9 cellular contexts compared by ENCODE assay signal in the genomic region with DNA sequence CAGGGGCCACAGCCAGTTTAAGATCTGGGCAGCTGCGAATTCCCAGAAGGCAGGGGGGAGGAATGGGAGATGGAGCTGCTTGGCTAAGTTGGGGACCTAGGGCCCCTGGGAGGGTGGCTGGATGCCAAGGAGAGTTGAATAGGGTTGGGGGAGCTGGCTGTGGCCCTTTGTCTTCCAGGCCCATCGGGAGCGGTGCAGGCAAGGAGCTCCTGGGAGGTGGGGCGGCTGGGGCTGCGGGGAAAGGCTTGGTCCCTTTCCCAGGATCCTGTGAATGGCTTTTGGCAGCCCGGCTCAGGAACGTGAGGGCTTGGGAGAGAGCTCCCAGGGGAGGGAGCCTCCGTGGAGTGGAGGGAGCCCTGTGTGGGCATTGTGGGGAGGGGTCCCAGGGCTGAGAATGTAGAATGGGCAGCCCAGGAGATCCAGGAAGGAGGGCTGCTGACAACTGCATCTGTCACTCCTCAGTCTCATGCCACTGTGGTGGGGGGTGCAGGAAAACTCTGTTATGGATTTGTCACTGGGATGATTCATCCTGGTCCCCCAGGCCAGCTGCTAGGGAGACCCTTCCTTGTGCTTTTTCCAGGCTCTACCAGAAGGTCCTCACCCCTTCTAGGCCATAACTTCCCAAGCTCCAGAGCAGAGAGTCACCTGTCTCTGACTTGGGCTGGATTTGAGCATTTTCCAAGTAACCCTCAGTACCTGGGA. TPM values are rescaled to one million over a fixed set of nuclear protein-coding genes. Genes with fewer than 3 reads are reported as not detected.
DNase-seq lines count a peak whose midpoint lies in the region; ATAC-seq and TF ChIP-seq lines count a peak whose summit lies in the region.
"Had no signal": no experiment of that assay in that cellular context is flagged by ENCODE, and none has a peak within 500 bp of the region (broad histone marks: within the 10 kb centered on the region; RNA-seq: fewer than 3 reads in every experiment).

No MANE protein-coding gene starts in this region.

- no peaks in the 10 kb centered on the region for H3K36me3 Mint-ChIP-seq in naive B cell

- H3K36me3 ChIP-seq in A673 (ENCODE audit: insufficient read depth, low read length, poor library complexity, severe bottlenecking), result no peaks in the 10 kb centered on the region
- peaks cover 15% of the 10 kb centered on the region for H3K36me3 ChIP-seq in IMR-90 (ENCODE audit: control insufficient read depth, insufficient read depth, low read length)
- H3K36me3 ChIP-seq: neutrophil had no signal

- H3K4me3 Mint-ChIP-seq in naive B cell, result peak overlapping the region; percentile 61 to 87 (median 78)

- H2BK5ac ChIP-seq in IMR-90 (ENCODE audit: low read depth, low read length, poor library complexity, severe bottlenecking), result no peak overlapping the region

- H4K8ac ChIP-seq in IMR-90 (ENCODE audit: low read depth in 2 of 2, low read length in 2 of 2), result no peak overlapping the region

- H3K4me1 ChIP-seq in A673 (ENCODE audit: insufficient read depth, low read length, poor library complexity, severe bottlenecking) (peaks cover 25% of the 10 kb centered on the region), IMR-90 (ENCODE audit: control insufficient read depth, insufficient read depth, low read length) (peaks cover 7% of the 10 kb centered on the region; the same call in 1 of the 2 replicates)

- peak overlapping the region; percentile 13 for H2AFZ ChIP-seq in IMR-90 (replicated peaks; ENCODE audit: low read length, poor library complexity)

- peak overlapping the region; percentile 27; the same call in 1 of the 2 replicates for H3K9ac ChIP-seq in IMR-90 (ENCODE audit: low read depth, low read length)

- no peaks in the 10 kb centered on the region for H3K9me1 ChIP-seq in IMR-90 (ENCODE audit: insufficient read depth, low read length)

- DNase-seq in A673 (ENCODE audit: low spot score) (peak; percentile 52), IMR-90 (no peak), dorsolateral prefrontal cortex (peak in 7 of 10 donors; percentile 39 to 76 (median 65)), naive B cell (no peak), NCI-H226 (no peak)
- DNase-seq in activated CD4-positive, CD25-positive, alpha-beta regulatory T cell (lab: John Stamatoyannopoulos, UW), result no peak

- no peak for TF ChIP-seq POLR2A in IMR-90 (IDR thresholded peaks at IDR 0.05; ENCODE audit: low read depth, low read length)

- H3K4me2 ChIP-seq in IMR-90 (ENCODE audit: low read depth, low read length), result peak overlapping the region; percentile 83

- dilution Hi-C loops in IMR-90 (cut with HindIII; ENCODE audit: low sequenced_read_pairs, unreplicated experiment), result no loop called here

- peak overlapping the region in 5 of 6 donors; percentile 27 to 81 (median 73) for H3K27ac Mint-ChIP-seq in naive B cell

- POLR2A ChIA-PET in A673 (lab: Charles Lee; ENCODE audit: low non-redundant PET) (interaction anchor here (0.6 kb wide), 1 partner anchor 84 kb away, joined by 4 read pairs; no protein-coding TSS in a partner anchor), IMR-90 (lab: Charles Lee; ENCODE audit: unreplicated experiment) (interaction anchor here (0.6 kb wide), 1 partner anchor 394 kb away, joined by 5 read pairs; no protein-coding TSS in a partner anchor)

- H2AK9ac ChIP-seq in IMR-90 (replicated peaks; ENCODE audit: low read depth, low read length, poor library complexity), result peak overlapping the region; percentile 71

- H3K27ac ChIP-seq in A673 (ENCODE audit: low read depth, low read length, poor library complexity, severe bottlenecking), result no peak overlapping the region
- no peak overlapping the region for H3K27ac ChIP-seq in IMR-90 (ENCODE audit: insufficient read depth, low read length)
- H3K27ac ChIP-seq in dorsolateral prefrontal cortex, result peak overlapping the region; percentile 83 to 100 (median 97)
- H3K27ac ChIP-seq: neutrophil had no signal

- TF ChIP-seq CTCF in A673 (conservative IDR thresholded peaks at IDR 0.05; ENCODE audit: low read depth, low read length) (no peak), IMR-90 (conservative IDR thresholded peaks at IDR 0.05; ENCODE audit: low read depth, low read length) (no peak), dorsolateral prefrontal cortex (IDR thresholded peaks at IDR 0.05 in 54 of 56, conservative IDR thresholded peaks at IDR 0.05 in 2 of 56; ENCODE audit: low read depth in 1 of 56, partially characterized antibody in 56 of 56) (no peak)

- H2AK5ac ChIP-seq in IMR-90 (ENCODE audit: low read depth, low read length), result no peak overlapping the region

- no peak overlapping the region for H3K56ac ChIP-seq in IMR-90 (ENCODE audit: extremely low read depth, insufficient read depth, low read length)

- BruUV-seq in A673 (replicated peaks; lab: Mats Ljungman, UMichigan), result no TSS peak
- BruUV-seq in IMR-90 (replicated peaks; lab: Mats Ljungman, UMichigan), result no TSS peak

- no peaks in the 10 kb centered on the region for H3K9me3 Mint-ChIP-seq in naive B cell

- H4K91ac ChIP-seq in IMR-90 (ENCODE audit: insufficient read depth, low read depth, low read length), result no peak overlapping the region

- peaks cover 14 to 23% (median 17%) of the 10 kb centered on the region in 3 donors for H3K4me1 Mint-ChIP-seq in naive B cell

- 0% methylated on average over 1 of the region's 8 CpGs; no CpG with 5 or more reads in 1 of the 2 experiments for WGBS in IMR-90 (ENCODE audit: extremely low coverage in 2 of 2, insufficient read length in 1 of 2), 2 experiments

- intact Hi-C loops in A673 (cut with micrococcal nuclease; ENCODE audit: unreplicated experiment), result no loop called here
- intact Hi-C loops in IMR-90 (cut with micrococcal nuclease), result no loop called here
- intact Hi-C loops in dorsolateral prefrontal cortex (cut with DNase I), result loop anchor here in 1 of 2 donors (5.0 kb wide), 1 partner anchor 54 kb away; a partner anchor contains a TSS

- H3K18ac ChIP-seq in IMR-90 (ENCODE audit: low read depth, low read length), result no peak overlapping the region

- in situ Hi-C loops in IMR-90 (cut with MboI; ENCODE audit: low sequenced_read_pairs), result no loop called here

- no peak overlapping the region for H2BK20ac ChIP-seq in IMR-90 (ENCODE audit: low read depth, low read length)

- no peaks in the 10 kb centered on the region for H3K27me3 ChIP-seq in A673 (replicated peaks; ENCODE audit: insufficient read depth, low read depth, low read length, poor library complexity)
- H3K27me3 ChIP-seq in IMR-90 (ENCODE audit: control insufficient read depth, insufficient read depth, low read length), result peaks cover 17% of the 10 kb centered on the region; the same call in 1 of the 2 replicates
- no peaks in the 10 kb centered on the region for H3K27me3 ChIP-seq in dorsolateral prefrontal cortex

- H3K79me1 ChIP-seq in IMR-90 (ENCODE audit: low read depth in 1 of 2, low read length in 2 of 2), result peaks cover 0 to 4% of the 10 kb centered on the region in 2 experiments; a peak in 1 of 4 replicates

- H2BK15ac ChIP-seq in IMR-90 (ENCODE audit: low read depth, low read length), result no peak overlapping the region

- no peak for ATAC-seq in IMR-90 (ENCODE audit: low read depth)
- no peak for ATAC-seq in naive B cell (ENCODE audit: low read depth in 2 of 2)
- ATAC-seq in HG02759 (IDR thresholded peaks at IDR 0.05; ENCODE audit: unreplicated experiment), result no peak
- no peak for ATAC-seq in HG03139 (IDR thresholded peaks at IDR 0.05; ENCODE audit: unreplicated experiment)

- H4K20me1 ChIP-seq in IMR-90 (ENCODE audit: insufficient read depth, low read length), result peaks cover 19% of the 10 kb centered on the region

- H3K4me3 ChIP-seq in A673 (ENCODE audit: low read depth, low read length, poor library complexity, severe bottlenecking) (peak overlapping the region; percentile 52), IMR-90 (ENCODE audit: insufficient read depth, low read depth, low read length) (peak overlapping the region; percentile 50), dorsolateral prefrontal cortex (peak overlapping the region; percentile 48 to 93 (median 79))

- H4K5ac ChIP-seq in IMR-90 (ENCODE audit: low read depth, low read length), result no peak overlapping the region

- H3K4ac ChIP-seq in IMR-90 (ENCODE audit: low read depth, low read length), result no peak overlapping the region; the same call in 1 of the 2 replicates

- peak overlapping the region; percentile 65; the same call in 1 of the 2 replicates for H3K23ac ChIP-seq in IMR-90 (ENCODE audit: low read depth, low read length)

- H3K27me3 Mint-ChIP-seq in naive B cell, result peaks cover 0 to 24% (median 9%) of the 10 kb centered on the region in 3 donors

- H2BK120ac ChIP-seq in IMR-90 (ENCODE audit: low read depth, low read length), result no peak overlapping the region; the same call in 1 of the 2 replicates

- H3K14ac ChIP-seq in IMR-90 (replicated peaks; ENCODE audit: low read depth, low read length), result no peak overlapping the region

- CTCF ChIA-PET in A673 (lab: Charles Lee), result interaction anchor here (0.7 kb wide), 1 partner anchor 29 kb away, joined by 3 read pairs; no protein-coding TSS in a partner anchor
- CTCF ChIA-PET in IMR-90 (lab: Yijun Ruan, JAX), result interaction anchor here (0.5 to 1.5 kb wide), 2 partner anchors 28 to 62 kb away, joined by 4 to 6 read pairs; no protein-coding TSS in a partner anchor

- no peak for TF ChIP-seq RAD21 in IMR-90 (IDR thresholded peaks at IDR 0.05; ENCODE audit: low read length)

- no peaks in the 10 kb centered on the region for H3K9me3 ChIP-seq in A673 (ENCODE audit: low read depth, low read length, poor library complexity, severe bottlenecking)
- no peaks in the 10 kb centered on the region for H3K9me3 ChIP-seq in IMR-90 (ENCODE audit: control insufficient read depth, insufficient read depth, low read length)
- H3K9me3 ChIP-seq: neutrophil had no signal

RNA-seq across cellular contexts. Expression of a gene that starts 6.0 kb away (rescaled TPM):
- total RNA-seq in A673 (2021) (3.3 and 3.8 TPM in 2 replicates), IMR-90 (2012; rRNA removed) (0.83 TPM in 1 of 2 replicates, not detected in the other), dorsolateral prefrontal cortex (1 to 10 TPM in 60 of 120 experiments, under 1 TPM in 23, not detected in 37; 0.59 to 5.0 (median 1.4) TPM)
- polyA plus RNA-seq in IMR-90 (2012; rRNA removed) (0.21 and 0.49 TPM in 2 replicates), naive B cell (ENCODE audit: low read depth in 6 of 6) (not detected)
- 0.10 and 0.11 TPM in 2 replicates for polyA plus RNA-seq in IMR-90 (2012; cell fraction: cytosol; rRNA removed)
- 1.6 and 1.7 TPM in 2 replicates for polyA plus RNA-seq in IMR-90 (2012; cell fraction: nucleus; rRNA removed; ENCODE audit: low replicate concordance)

RNA-seq across cellular contexts. Expression of a gene that starts 15.6 kb away (rescaled TPM):
- total RNA-seq in A673 (2021), result 46.0 and 46.2 TPM in 2 replicates
- 6.5 and 6.9 TPM in 2 replicates for total RNA-seq in IMR-90 (2012; rRNA removed)
- 9.6 and 12.4 TPM in 2 replicates for polyA plus RNA-seq in IMR-90 (2012; rRNA removed)
- 5.9 and 10.4 TPM in 2 replicates for polyA plus RNA-seq in IMR-90 (2012; cell fraction: cytosol; rRNA removed)
- 10.5 and 18.3 TPM in 2 replicates for polyA plus RNA-seq in IMR-90 (2012; cell fraction: nucleus; rRNA removed; ENCODE audit: low replicate concordance)
- 100 to 1,000 TPM; 164 to 333 (median 223) TPM for total RNA-seq in dorsolateral prefrontal cortex
- polyA plus RNA-seq in naive B cell (ENCODE audit: low read depth in 6 of 6), result under 1 TPM in 5 of 6 donors, not detected in 1; 0.12 to 0.35 (median 0.20) TPM

RNA-seq across cellular contexts. Expression of a gene that starts 16.6 kb away (rescaled TPM):
- total RNA-seq in A673 (2021) (64.1 and 68.9 TPM in 2 replicates), IMR-90 (2012; rRNA removed) (15.3 and 17.9 TPM in 2 replicates), dorsolateral prefrontal cortex (10 to 100 TPM; 26.7 to 59.7 (median 43.8) TPM)
- polyA plus RNA-seq in IMR-90 (2012; rRNA removed) (23.3 and 29.4 TPM in 2 replicates), naive B cell (ENCODE audit: low read depth in 6 of 6) (10 to 100 TPM; 47.4 to 64.4 (median 60.4) TPM)
- 34.1 and 38.2 TPM in 2 replicates for polyA plus RNA-seq in IMR-90 (2012; cell fraction: cytosol; rRNA removed)
- polyA plus RNA-seq in IMR-90 (2012; cell fraction: nucleus; rRNA removed; ENCODE audit: low replicate concordance), result 48.3 and 88.8 TPM in 2 replicates

RNA-seq across cellular contexts. Expression of a gene that starts 21.4 kb away (rescaled TPM):
- total RNA-seq in A673 (2021) (9.1 and 10.9 TPM in 2 replicates), IMR-90 (2012; rRNA removed) (not detected in 2 replicates), dorsolateral prefrontal cortex (1 to 10 TPM in 1 of 120 experiments, under 1 TPM in 5, not detected in 114; 0.29 to 1.3 (median 0.40) TPM)
- polyA plus RNA-seq in IMR-90 (2012; rRNA removed) (0.03 and 0.13 TPM in 2 replicates), naive B cell (ENCODE audit: low read depth in 6 of 6) (10 to 100 TPM; 30.6 to 84.4 (median 37.4) TPM)
- 0.10 and 0.16 TPM in 2 replicates for polyA plus RNA-seq in IMR-90 (2012; cell fraction: cytosol; rRNA removed)
- 0.38 and 0.49 TPM in 2 replicates for polyA plus RNA-seq in IMR-90 (2012; cell fraction: nucleus; rRNA removed; ENCODE audit: low replicate concordance)

RNA-seq across cellular contexts. Expression of a gene that starts 53.8 kb away (rescaled TPM):
- total RNA-seq in A673 (2021), result 46.4 and 47.0 TPM in 2 replicates
- 12.8 and 13.1 TPM in 2 replicates for total RNA-seq in IMR-90 (2012; rRNA removed)
- 10.8 and 12.2 TPM in 2 replicates for polyA plus RNA-seq in IMR-90 (2012; rRNA removed)
- 5.4 and 6.9 TPM in 2 replicates for polyA plus RNA-seq in IMR-90 (2012; cell fraction: cytosol; rRNA removed)
- 33.2 and 38.5 TPM in 2 replicates for polyA plus RNA-seq in IMR-90 (2012; cell fraction: nucleus; rRNA removed; ENCODE audit: low replicate concordance)
- total RNA-seq in dorsolateral prefrontal cortex, result 100 to 1,000 TPM in 43 of 120 experiments, 10 to 100 TPM in 77; 65.9 to 159 (median 95.3) TPM
- polyA plus RNA-seq in naive B cell (ENCODE audit: low read depth in 6 of 6), result 10 to 100 TPM in 5 of 6 donors, 1 to 10 TPM in 1; 10.0 to 34.2 (median 26.7) TPM

Comparison
In these comparisons a context has a peak if more than half of its experiments do, and no peak if none do; other contexts are left out.
1. DNase-seq: peak in A673 (single experiment) and dorsolateral prefrontal cortex (7 of 10); none in IMR-90 (single experiment), naive B cell (single experiment), activated CD4-positive, CD25-positive, alpha-beta regulatory T cell (0 of 4) and NCI-H226 (single experiment).
2. H3K27ac ChIP-seq: peak in dorsolateral prefrontal cortex (59 of 59); none in A673 (single experiment) and IMR-90 (single experiment).
3. Peak in every context shown above with its lines, with median percentiles within 50 percentile points of each other: H3K4me3 ChIP-seq.